ENCODE assay signal across 8 cellular contexts in genomic region chr2:149860276-149860921, GRCh38.
A peak's percentile ranks its signal among the peaks of the same experiment; 100 is the strongest.
DNase-seq lines count a peak whose midpoint lies in the region; ATAC-seq, FAIRE-seq and TF ChIP-seq lines count a peak whose summit lies in the region.
"Had no signal": no experiment of that assay in that cellular context is flagged by ENCODE, and none has a peak within 500 bp of the region (broad histone marks: within the 10 kb centered on the region; RNA-seq: fewer than 3 reads in every experiment).

No MANE protein-coding gene starts in this region.

- H3K36me3 Mint-ChIP-seq in T-helper 2 cell treated with Interferon-gamma antibody and Interleukin-4, amounts not matched to agents 5 μg/mL and 100 μg/mL, for 36 hours (ENCODE audit: low read depth): no peaks in the 10 kb centered on the region

- H3K36me3 ChIP-seq in body of pancreas (replicated peaks in 1 of 2; ENCODE audit: insufficient read depth in 1 of 2, low read depth in 2 of 2) (no peaks in the 10 kb centered on the region), subcutaneous abdominal adipose tissue (ENCODE audit: control insufficient read depth in 5 of 5, insufficient read depth in 5 of 5, low read length in 5 of 5) (no peaks in the 10 kb centered on the region)

- H3K27me3 Mint-ChIP-seq in T-helper 2 cell treated with Interferon-gamma antibody and Interleukin-4, amounts not matched to agents 5 μg/mL and 100 μg/mL, for 36 hours (ENCODE audit: low read depth): no peaks in the 10 kb centered on the region

- intact Hi-C loops in body of pancreas (cut with DNase I): no loop called here

- no peak for ATAC-seq in body of pancreas

- H3K27me3 ChIP-seq in body of pancreas (no peaks in the 10 kb centered on the region), subcutaneous abdominal adipose tissue (ENCODE audit: control insufficient read depth in 5 of 5, insufficient read depth in 4 of 5, low read length in 5 of 5) (no peaks in the 10 kb centered on the region)

- H3K27ac ChIP-seq in body of pancreas (no peak overlapping the region), subcutaneous abdominal adipose tissue (ENCODE audit: low read depth, low read length) (peak overlapping the region; percentile 25)

- peaks cover 26% of the 10 kb centered on the region for H3K9me3 Mint-ChIP-seq in T-helper 2 cell treated with Interferon-gamma antibody and Interleukin-4, amounts not matched to agents 5 μg/mL and 100 μg/mL, for 36 hours

- peak; percentile 41 for FAIRE-seq in H54 (lab: Jason Lieb, UNC)

- no peak overlapping the region for H3K4me3 Mint-ChIP-seq in T-helper 2 cell treated with Interferon-gamma antibody and Interleukin-4, amounts not matched to agents 5 μg/mL and 100 μg/mL, for 36 hours

- WGBS in body of pancreas, 2 donors: 55 to 69% methylated on average over 3 of the region's 3 CpGs

- no peak overlapping the region for H3K27ac Mint-ChIP-seq in T-helper 2 cell treated with Interferon-gamma antibody and Interleukin-4, amounts not matched to agents 5 μg/mL and 100 μg/mL, for 36 hours

- no peak for DNase-seq in H54 (ENCODE audit: insufficient read length, low spot score)
- peak in 3 of 4 donors; percentile 12 to 28 (median 13) for DNase-seq in body of pancreas
- peak; percentile 39 for DNase-seq in kidney glomerular epithelial cell (lab: John Stamatoyannopoulos, UW)
- DNase-seq in NCI-H2107 (lab: John Stamatoyannopoulos, UW): no peak
- DNase-seq in SIG-M5 treated with dmso at 0.1 percent for 504 hours (lab: John Stamatoyannopoulos, UW; ENCODE audit: unreplicated experiment): no peak
- DNase-seq in T-helper 2 cell treated with Interferon-gamma antibody and Interleukin-4, amounts not matched to agents 5 μg/mL and 100 μg/mL, for 36 hours (ENCODE audit: low spot score): no peak
- DNase-seq: central memory CD4-positive, alpha-beta T cell had no signal

- H3K4me1 ChIP-seq in body of pancreas: no peaks in the 10 kb centered on the region
- peaks cover 0 to 29% (median 22%) of the 10 kb centered on the region in 5 donors for H3K4me1 ChIP-seq in subcutaneous abdominal adipose tissue (ENCODE audit: control insufficient read depth in 5 of 5, insufficient read depth in 5 of 5, low read length in 5 of 5)

- no peak overlapping the region for H3K9ac ChIP-seq in subcutaneous abdominal adipose tissue (ENCODE audit: low read length in 5 of 5)

- H3K4me3 ChIP-seq in body of pancreas (no peak overlapping the region), subcutaneous abdominal adipose tissue (ENCODE audit: low read depth in 1 of 5, low read length in 5 of 5) (no peak overlapping the region)

- H3K4me1 Mint-ChIP-seq in T-helper 2 cell treated with Interferon-gamma antibody and Interleukin-4, amounts not matched to agents 5 μg/mL and 100 μg/mL, for 36 hours (ENCODE audit: low read depth): no peaks in the 10 kb centered on the region

- no peak for TF ChIP-seq POLR2A in H54 (IDR thresholded peaks at IDR 0.05; ENCODE audit: low read depth, low read length)
- TF ChIP-seq POLR2A in body of pancreas (IDR thresholded peaks at IDR 0.05): no peak

- H3K9me3 ChIP-seq in body of pancreas: no peaks in the 10 kb centered on the region
- no peaks in the 10 kb centered on the region for H3K9me3 ChIP-seq in subcutaneous abdominal adipose tissue (ENCODE audit: control insufficient read depth in 5 of 5, low read length in 5 of 5)

- no peak for TF ChIP-seq CTCF in body of pancreas (IDR thresholded peaks at IDR 0.05)

Comparison
In these comparisons a context has a peak if more than half of its experiments do, and no peak if none do; other contexts are left out.
1. DNase-seq: peak in body of pancreas (3 of 4) and kidney glomerular epithelial cell (single experiment); none in H54 (single experiment), NCI-H2107 (single experiment), SIG-M5 treated with dmso at 0.1 percent for 504 hours (single experiment) and T-helper 2 cell treated with Interferon-gamma antibody and Interleukin-4, amounts not matched to agents 5 μg/mL and 100 μg/mL, for 36 hours (single experiment).